In the genomic region with DNA sequence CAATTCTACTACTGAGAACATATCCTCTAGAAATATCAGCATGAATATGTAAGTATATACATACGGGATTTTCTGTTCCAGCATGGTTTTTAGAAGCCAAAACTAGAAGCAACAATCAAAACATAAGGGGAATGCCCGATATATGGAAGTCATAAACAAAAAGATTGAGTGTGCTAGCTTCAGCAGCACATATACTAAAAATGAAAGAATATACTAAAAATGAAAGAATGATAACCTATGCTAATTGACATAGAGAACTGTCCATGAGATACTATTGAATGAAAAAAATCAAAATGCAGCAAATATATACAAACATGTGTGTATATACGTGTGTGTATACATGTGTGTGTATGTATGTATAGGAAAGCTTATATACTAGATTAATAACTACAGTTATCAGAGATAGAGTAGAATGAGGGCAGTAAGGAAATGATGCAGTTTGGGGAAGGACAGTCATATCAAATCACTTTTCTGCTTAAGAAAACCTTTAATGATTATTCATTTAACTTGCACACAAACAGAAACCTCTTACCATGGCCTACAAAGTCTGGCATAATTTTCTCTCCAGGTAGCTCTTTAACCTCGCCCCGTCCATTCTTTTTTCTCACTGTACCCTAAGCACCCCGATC, we compare ENCODE assay signal across 22 cellular contexts.
A peak's percentile ranks its signal among the peaks of the same experiment; 100 is the strongest.
DNase-seq lines count a peak whose midpoint lies in the region; ATAC-seq and TF ChIP-seq lines count a peak whose summit lies in the region.
"Had no signal": no experiment of that assay in that cellular context is flagged by ENCODE, and none has a peak within 500 bp of the region (broad histone marks: within the 10 kb centered on the region; RNA-seq: fewer than 3 reads in every experiment).

No MANE protein-coding gene starts in this region.

- H3K27me3 ChIP-seq in OCI-LY3 (ENCODE audit: low read depth, low read length), result no peaks in the 10 kb centered on the region
- no peaks in the 10 kb centered on the region for H3K27me3 ChIP-seq in trophoblast cell (ENCODE audit: insufficient read depth, low read length)
- no peaks in the 10 kb centered on the region for H3K27me3 ChIP-seq in left ventricle myocardium inferior (ENCODE audit: low read depth)
- H3K27me3 ChIP-seq: SJCRH30 had no signal

- H3K4me3 ChIP-seq in OCI-LY3 (ENCODE audit: low read length) (peak overlapping the region; percentile 8), trophoblast cell (ENCODE audit: low read depth, low read length) (no peak overlapping the region), left ventricle myocardium inferior (no peak overlapping the region)
- H3K4me3 ChIP-seq: SJCRH30 had no signal

- no peak overlapping the region for H2BK120ac ChIP-seq in trophoblast cell (ENCODE audit: insufficient read depth, low read length, poor library complexity)

- H3K4me3 Mint-ChIP-seq in activated CD8-positive, alpha-beta memory T cell treated with anti-CD3 and anti-CD28 coated beads, Interleukin-2, amount 10 ng/mL, durations not matched to agents 7 days and 5 days, result no peak overlapping the region
- H3K4me3 Mint-ChIP-seq: CD8-positive, alpha-beta T cell; T-cell had no signal

- H2AK5ac ChIP-seq in trophoblast cell (ENCODE audit: low read length), result no peak overlapping the region

- no peak overlapping the region for H4K91ac ChIP-seq in trophoblast cell (ENCODE audit: low read depth, low read length)

- ATAC-seq in activated CD8-positive, alpha-beta memory T cell treated with anti-CD3 and anti-CD28 coated beads, Interleukin-2, amount 10 ng/mL, durations not matched to agents 7 days and 5 days, result peak; percentile 23
- ATAC-seq in GM19035 (IDR thresholded peaks at IDR 0.05; ENCODE audit: unreplicated experiment) (peak; percentile 76), GM21576 (IDR thresholded peaks at IDR 0.05; ENCODE audit: unreplicated experiment) (no peak)
- ATAC-seq: CD8-positive, alpha-beta T cell; Panc1; T-cell had no signal

- H3K79me2 ChIP-seq in OCI-LY3 (ENCODE audit: low read length) (no peaks in the 10 kb centered on the region), trophoblast cell (ENCODE audit: control insufficient read depth, insufficient read depth, low read length, poor library complexity) (no peaks in the 10 kb centered on the region)

- DNase-seq in activated CD8-positive, alpha-beta memory T cell treated with anti-CD3 and anti-CD28 coated beads, Interleukin-2, amount 10 ng/mL, durations not matched to agents 7 days and 5 days, result no peak
- DNase-seq in activated CD8-positive, alpha-beta memory T cell treated with anti-CD3 and anti-CD28 coated beads, Interleukin-2, amount 50 U/mL, for 4 hours, result no peak
- no peak for DNase-seq in trophoblast cell
- no peak for DNase-seq in left ventricle myocardium inferior
- DNase-seq: 8988T; C1 segment of cervical spinal cord; CD8-positive, alpha-beta T cell; DND-41; H7; KG1; NCI-H1105; NCI-H146; NCI-H2029; NCI-H226; NCI-H510A treated with DMSO at 0.1 percent for 48 hours; NCI-H748 treated with DMSO at 0.1 percent for 48 hours; SJCRH30; T-cell had no signal

- no peaks in the 10 kb centered on the region for H4K20me1 ChIP-seq in OCI-LY3 (ENCODE audit: insufficient read depth, low read length)

- CTCF ChIA-PET in activated CD8-positive, alpha-beta memory T cell treated with anti-CD3 and anti-CD28 coated beads, Interleukin-2, amount 10 ng/mL, durations not matched to agents 7 days and 5 days (lab: Charles Lee), result interaction anchor here (0.8 to 1.7 kb wide), 2 partner anchors 8 to 11 kb away, joined by 3 to 5 read pairs; no protein-coding TSS in a partner anchor

- H3K9me3 Mint-ChIP-seq in activated CD8-positive, alpha-beta memory T cell treated with anti-CD3 and anti-CD28 coated beads, Interleukin-2, amount 10 ng/mL, durations not matched to agents 7 days and 5 days (ENCODE audit: low read depth), result peaks cover 2% of the 10 kb centered on the region

- no peak for TF ChIP-seq CTCF in OCI-LY3 (IDR thresholded peaks at IDR 0.05; ENCODE audit: low read depth, low read length)
- no peak for TF ChIP-seq CTCF in left ventricle myocardium inferior (IDR thresholded peaks at IDR 0.05; ENCODE audit: borderline replicate concordance)

- no peak overlapping the region for H2BK5ac ChIP-seq in trophoblast cell (ENCODE audit: low read depth, low read length, poor library complexity)

- H3K23ac ChIP-seq in trophoblast cell (ENCODE audit: low read length), result no peak overlapping the region

- H3K36me3 ChIP-seq in OCI-LY3 (replicated peaks; ENCODE audit: low read depth, low read length) (no peaks in the 10 kb centered on the region), trophoblast cell (ENCODE audit: control insufficient read depth in 1 of 2, insufficient read depth in 2 of 2, low read length in 2 of 2) (no peaks in the 10 kb centered on the region), left ventricle myocardium inferior (no peaks in the 10 kb centered on the region)
- H3K36me3 ChIP-seq: SJCRH30 had no signal

- peaks cover 36% of the 10 kb centered on the region for H3K27me3 Mint-ChIP-seq in activated CD8-positive, alpha-beta memory T cell treated with anti-CD3 and anti-CD28 coated beads, Interleukin-2, amount 10 ng/mL, durations not matched to agents 7 days and 5 days

- H3K18ac ChIP-seq in trophoblast cell (ENCODE audit: low read length), result no peak overlapping the region

- H2AFZ ChIP-seq in OCI-LY3 (ENCODE audit: low read depth, low read length) (no peak overlapping the region; the same call in 1 of the 2 replicates), trophoblast cell (ENCODE audit: insufficient read depth, low read length, poor library complexity) (no peak overlapping the region)

- no peak overlapping the region for H2BK12ac ChIP-seq in trophoblast cell (ENCODE audit: low read length)

- no peaks in the 10 kb centered on the region for H3K9me3 ChIP-seq in OCI-LY3 (ENCODE audit: insufficient read depth, low read length)
- peaks cover 3% of the 10 kb centered on the region for H3K9me3 ChIP-seq in trophoblast cell (ENCODE audit: insufficient read depth, low read depth, low read length)
- peaks cover 5% of the 10 kb centered on the region for H3K9me3 ChIP-seq in left ventricle myocardium inferior (replicated peaks)

- H4K12ac ChIP-seq in trophoblast cell (ENCODE audit: low read depth, low read length), result no peak overlapping the region

- no peaks in the 10 kb centered on the region for H3K36me3 Mint-ChIP-seq in activated CD8-positive, alpha-beta memory T cell treated with anti-CD3 and anti-CD28 coated beads, Interleukin-2, amount 10 ng/mL, durations not matched to agents 7 days and 5 days
- H3K36me3 Mint-ChIP-seq: CD8-positive, alpha-beta T cell; T-cell had no signal

- H3K9ac ChIP-seq in OCI-LY3 (ENCODE audit: low read length) (no peak overlapping the region), trophoblast cell (ENCODE audit: low read length) (no peak overlapping the region)

- H3K4me2 ChIP-seq in OCI-LY3 (ENCODE audit: low read length) (peak overlapping the region; percentile 45), trophoblast cell (ENCODE audit: low read length) (no peak overlapping the region)

- no peak overlapping the region for H3K27ac Mint-ChIP-seq in activated CD8-positive, alpha-beta memory T cell treated with anti-CD3 and anti-CD28 coated beads, Interleukin-2, amount 10 ng/mL, durations not matched to agents 7 days and 5 days
- H3K27ac Mint-ChIP-seq: CD8-positive, alpha-beta T cell; T-cell had no signal

- H3K14ac ChIP-seq in trophoblast cell (ENCODE audit: low read length), result no peak overlapping the region

- H3K27ac ChIP-seq in OCI-LY3 (ENCODE audit: low read length), result no peak overlapping the region
- no peak overlapping the region for H3K27ac ChIP-seq in trophoblast cell (ENCODE audit: low read depth, low read length)
- no peak overlapping the region for H3K27ac ChIP-seq in left ventricle myocardium inferior (replicated peaks)
- H3K27ac ChIP-seq: SJCRH30 had no signal

- no peaks in the 10 kb centered on the region for H3K79me1 ChIP-seq in trophoblast cell (ENCODE audit: low read length)

- peaks cover 15% of the 10 kb centered on the region for H3K4me1 ChIP-seq in OCI-LY3 (ENCODE audit: low read length)
- no peaks in the 10 kb centered on the region for H3K4me1 ChIP-seq in trophoblast cell (ENCODE audit: control insufficient read depth in 1 of 2, insufficient read depth in 2 of 2, low read length in 2 of 2)
- H3K4me1 ChIP-seq in left ventricle myocardium inferior, result no peaks in the 10 kb centered on the region
- H3K4me1 ChIP-seq: SJCRH30 had no signal

- intact Hi-C loops in left ventricle myocardium inferior (cut with micrococcal nuclease), result no loop called here

- peaks cover 3% of the 10 kb centered on the region for H3K4me1 Mint-ChIP-seq in activated CD8-positive, alpha-beta memory T cell treated with anti-CD3 and anti-CD28 coated beads, Interleukin-2, amount 10 ng/mL, durations not matched to agents 7 days and 5 days
- H3K4me1 Mint-ChIP-seq: T-cell had no signal

- H3K4ac ChIP-seq in trophoblast cell (ENCODE audit: low read depth, low read length), result no peak overlapping the region

- no peak overlapping the region for H4K8ac ChIP-seq in trophoblast cell (ENCODE audit: low read depth, low read length)

- no CpG with 5 or more reads among the region's 6 CpGs for WGBS in trophoblast cell (ENCODE audit: extremely low coverage, insufficient coverage, insufficient read length)
